ENCODE assay signal across 8 cellular contexts in the genomic region with DNA sequence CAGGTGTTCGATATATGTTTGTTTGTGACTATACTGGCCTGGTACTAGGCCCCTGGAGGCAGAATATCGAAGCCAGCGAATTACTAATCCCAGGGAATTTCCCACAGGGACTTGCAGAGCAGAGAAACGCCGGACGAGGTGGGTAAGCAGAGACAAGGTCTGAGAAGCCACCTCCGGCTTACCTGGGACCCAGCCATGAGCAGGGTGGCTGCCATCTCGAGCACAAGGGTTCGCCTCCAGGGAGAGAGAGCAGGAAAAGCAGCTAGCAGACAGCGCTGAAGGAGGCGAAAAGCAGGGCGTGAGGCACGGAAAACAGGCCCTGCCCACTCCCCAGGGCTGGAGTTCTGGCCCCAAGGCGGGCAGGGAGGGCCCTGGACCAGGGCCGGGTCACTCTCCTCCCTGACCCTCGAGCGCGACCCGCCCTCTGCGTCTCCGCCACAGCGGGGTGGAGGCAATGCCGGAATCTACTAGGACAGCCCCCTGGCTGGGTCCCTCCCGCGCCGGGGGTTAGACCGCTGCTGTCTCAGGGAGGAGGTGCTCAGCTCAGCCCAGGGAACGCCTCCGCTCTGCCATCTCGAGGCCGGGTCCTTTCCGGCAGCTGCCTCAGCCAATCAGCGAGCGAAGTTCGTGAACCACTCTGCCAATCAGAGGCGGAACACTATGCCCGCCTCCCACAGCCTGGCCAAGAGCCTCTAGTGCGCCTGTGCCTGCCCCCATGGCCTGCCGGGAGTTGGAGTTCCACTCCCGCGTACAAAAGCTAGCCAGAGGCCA. TPM values are rescaled to one million over a fixed set of nuclear protein-coding genes. Genes with fewer than 3 reads are reported as not detected.
DNase-seq lines count a peak whose midpoint lies in the region; TF ChIP-seq lines count a peak whose summit lies in the region.

No MANE protein-coding gene starts in this region.

- peak overlapping the region; percentile 96 for H3K4me3 Mint-ChIP-seq in nephron progenitor cell
- peak overlapping the region; percentile 94 for H3K4me3 Mint-ChIP-seq in stimulated activated naive CD8-positive, alpha-beta T cell treated with anti-CD3 and anti-CD28 coated beads, Interleukin-15, Interleukin-2, amounts not matched to agents 100 ng/mL and 50 ng/mL, for 24 hours

- peaks cover 50% of the 10 kb centered on the region for H3K4me1 Mint-ChIP-seq in nephron progenitor cell
- H3K4me1 Mint-ChIP-seq in stimulated activated naive CD8-positive, alpha-beta T cell treated with anti-CD3 and anti-CD28 coated beads, Interleukin-15, Interleukin-2, amounts not matched to agents 100 ng/mL and 50 ng/mL, for 24 hours (ENCODE audit: low read depth) = peaks cover 35% of the 10 kb centered on the region

- DNase-seq in G401 (ENCODE audit: low spot score) (peak; percentile 99), HAP-1 (ENCODE audit: low spot score in 2 of 2) (peak; percentile 98 to 99), MG63 (peak; percentile 99), SHP77 (lab: John Stamatoyannopoulos, UW) (peak; percentile 96 to 98), activated gamma-delta T cell (lab: John Stamatoyannopoulos, UW) (peak; percentile 88), fibroblast of the conjunctiva (ENCODE audit: low read depth) (peak; percentile 99), nephron progenitor cell (peak; percentile 97)

- TF ChIP-seq CTCF in nephron progenitor cell (IDR thresholded peaks at IDR 0.05) = no peak

- peaks cover 37% of the 10 kb centered on the region for H3K36me3 ChIP-seq in HAP-1 (replicated peaks)
- peaks cover 44% of the 10 kb centered on the region for H3K36me3 ChIP-seq in MG63

- H3K4me1 ChIP-seq in HAP-1 = peaks cover 31% of the 10 kb centered on the region

- peak overlapping the region; percentile 100 for H3K27ac Mint-ChIP-seq in nephron progenitor cell
- H3K27ac Mint-ChIP-seq in stimulated activated naive CD8-positive, alpha-beta T cell treated with anti-CD3 and anti-CD28 coated beads, Interleukin-15, Interleukin-2, amounts not matched to agents 100 ng/mL and 50 ng/mL, for 24 hours = peak overlapping the region; percentile 99

- H3K36me3 Mint-ChIP-seq in nephron progenitor cell (ENCODE audit: low read depth) = peaks cover 56% of the 10 kb centered on the region
- peaks cover 36% of the 10 kb centered on the region for H3K36me3 Mint-ChIP-seq in stimulated activated naive CD8-positive, alpha-beta T cell treated with anti-CD3 and anti-CD28 coated beads, Interleukin-15, Interleukin-2, amounts not matched to agents 100 ng/mL and 50 ng/mL, for 24 hours (ENCODE audit: low read depth)

- in situ Hi-C loops in G401 (cut with HindIII; ENCODE audit: low sequenced_read_pairs) (no loop called here), HAP-1 (cut with MboI; ENCODE audit: low sequenced_read_pairs) (no loop called here)

- peaks cover 6% of the 10 kb centered on the region for H3K27me3 Mint-ChIP-seq in nephron progenitor cell (ENCODE audit: low read depth, poor library complexity)
- no peaks in the 10 kb centered on the region for H3K27me3 Mint-ChIP-seq in stimulated activated naive CD8-positive, alpha-beta T cell treated with anti-CD3 and anti-CD28 coated beads, Interleukin-15, Interleukin-2, amounts not matched to agents 100 ng/mL and 50 ng/mL, for 24 hours

- H3K9me3 ChIP-seq in HAP-1 (peaks cover 11% of the 10 kb centered on the region), MG63 (peaks cover 36% of the 10 kb centered on the region)

- peaks cover 49% of the 10 kb centered on the region for H3K9me3 Mint-ChIP-seq in nephron progenitor cell
- peaks cover 2% of the 10 kb centered on the region for H3K9me3 Mint-ChIP-seq in stimulated activated naive CD8-positive, alpha-beta T cell treated with anti-CD3 and anti-CD28 coated beads, Interleukin-15, Interleukin-2, amounts not matched to agents 100 ng/mL and 50 ng/mL, for 24 hours

- H3K27me3 ChIP-seq in HAP-1 (ENCODE audit: low read depth) = no peaks in the 10 kb centered on the region
- H3K27me3 ChIP-seq in MG63 = no peaks in the 10 kb centered on the region

- H3K4me3 ChIP-seq in HAP-1 (peak overlapping the region; percentile 84), MG63 (peak overlapping the region; percentile 74)

RNA-seq across cellular contexts. Expression of gene ZNF436, which starts 1.7 kb away (rescaled TPM):
- 13.7 and 17.6 TPM in 2 replicates for total RNA-seq in G401 (2014; rRNA removed; shearing (Covaris generic))
- 9.0 TPM in 2 replicates for total RNA-seq in MG63 (2014; rRNA removed; shearing (Covaris generic); ENCODE audit: low replicate concordance)

RNA-seq across cellular contexts. Expression of gene HNRNPR, which starts 23.9 kb away (rescaled TPM):
- 133 and 193 TPM in 2 replicates for total RNA-seq in G401 (2014; rRNA removed; shearing (Covaris generic))
- total RNA-seq in MG63 (2014; rRNA removed; shearing (Covaris generic); ENCODE audit: low replicate concordance) = 149 and 159 TPM in 2 replicates

RNA-seq across cellular contexts. Expression of gene TCEA3, which starts 56.6 kb away (rescaled TPM):
- 0.95 and 1.0 TPM in 2 replicates for total RNA-seq in G401 (2014; rRNA removed; shearing (Covaris generic))
- total RNA-seq in MG63 (2014; rRNA removed; shearing (Covaris generic); ENCODE audit: low replicate concordance) = not detected in 2 replicates

Comparison
In these comparisons a context has a peak if more than half of its experiments do, and no peak if none do; other contexts are left out.
1. Peak in every context shown above with its lines: DNase-seq and H3K4me3 ChIP-seq.